ENCODE assay signal across 18 cellular contexts in genomic region chr6:170456334-170456733, GRCh38.
"Had no signal": no experiment of that assay in that cellular context is flagged by ENCODE, and none has a peak within 500 bp of the region (broad histone marks: within the 10 kb centered on the region; RNA-seq: fewer than 3 reads in every experiment).

No MANE protein-coding gene starts in this region.

- H3K27ac ChIP-seq: heart left ventricle, left lung, lower lobe of right lung, ovary, suprapubic skin had no signal

- H3K9me3 Mint-ChIP-seq: nephron progenitor cell had no signal

- H3K27ac Mint-ChIP-seq: nephron progenitor cell; stimulated activated effector memory CD8-positive, alpha-beta T cell treated with anti-CD3 and anti-CD28 coated beads, Interleukin-12 subunit alpha, Interleukin-12 subunit beta, amount 100 ng/mL, for 72 hours had no signal

- H3K36me3 Mint-ChIP-seq: stimulated activated effector memory CD8-positive, alpha-beta T cell treated with anti-CD3 and anti-CD28 coated beads, Interleukin-12 subunit alpha, Interleukin-12 subunit beta, amount 100 ng/mL, for 72 hours had no signal

- H3K4me3 Mint-ChIP-seq: central memory CD8-positive, alpha-beta T cell; nephron progenitor cell; stimulated activated effector memory CD8-positive, alpha-beta T cell treated with anti-CD3 and anti-CD28 coated beads, Interleukin-12 subunit alpha, Interleukin-12 subunit beta, amount 100 ng/mL, for 72 hours had no signal

- H3K4me3 ChIP-seq: heart left ventricle, left lung, lower lobe of right lung, ovary, right atrium auricular region, suprapubic skin, thyroid gland had no signal

- DNase-seq: effector memory CD4-positive, alpha-beta T cell; heart left ventricle; hippocampal formation; left lung; lower lobe of right lung; mesenchymal stem cell; midbrain; nephron progenitor cell; ovary; small intestine; stimulated activated CD4-positive, alpha-beta T cell treated with anti-CD3 and anti-CD28 coated beads, Interleukin-4, amount 100 ng/mL, for 1 hour; stimulated activated CD8-positive, alpha-beta memory T cell treated with anti-CD3 and anti-CD28 coated beads, Interleukin-4, amount 100 ng/mL, for 48 hours; stimulated activated naive CD8-positive, alpha-beta T cell treated with anti-CD3 and anti-CD28 coated beads, Interleukin-15, Interleukin-2, amounts not matched to agents 100 U/mL and 50 U/mL, for 24 hours had no signal

- H3K9me3 ChIP-seq: heart left ventricle, left lung, lower lobe of right lung, ovary, right atrium auricular region, suprapubic skin, thyroid gland had no signal

- H3K36me3 ChIP-seq: heart left ventricle, left lung, lower lobe of right lung, ovary, right atrium auricular region, suprapubic skin, thyroid gland had no signal

- H3K27me3 Mint-ChIP-seq: central memory CD8-positive, alpha-beta T cell had no signal

- H3K27me3 ChIP-seq: heart left ventricle, left lung, ovary, right atrium auricular region, thyroid gland had no signal

- ATAC-seq: left lung; lower lobe of right lung; stimulated activated effector memory CD8-positive, alpha-beta T cell treated with anti-CD3 and anti-CD28 coated beads, Interleukin-12 subunit alpha, Interleukin-12 subunit beta, amount 100 ng/mL, for 72 hours; stimulated activated naive CD8-positive, alpha-beta T cell treated with anti-CD3 and anti-CD28 coated beads, Interleukin-15, Interleukin-2, amounts not matched to agents 100 U/mL and 50 U/mL, for 24 hours had no signal

- H3K4me1 ChIP-seq: suprapubic skin had no signal
